Comparison of ENCODE assay signal across 24 cellular contexts in the genomic region with DNA sequence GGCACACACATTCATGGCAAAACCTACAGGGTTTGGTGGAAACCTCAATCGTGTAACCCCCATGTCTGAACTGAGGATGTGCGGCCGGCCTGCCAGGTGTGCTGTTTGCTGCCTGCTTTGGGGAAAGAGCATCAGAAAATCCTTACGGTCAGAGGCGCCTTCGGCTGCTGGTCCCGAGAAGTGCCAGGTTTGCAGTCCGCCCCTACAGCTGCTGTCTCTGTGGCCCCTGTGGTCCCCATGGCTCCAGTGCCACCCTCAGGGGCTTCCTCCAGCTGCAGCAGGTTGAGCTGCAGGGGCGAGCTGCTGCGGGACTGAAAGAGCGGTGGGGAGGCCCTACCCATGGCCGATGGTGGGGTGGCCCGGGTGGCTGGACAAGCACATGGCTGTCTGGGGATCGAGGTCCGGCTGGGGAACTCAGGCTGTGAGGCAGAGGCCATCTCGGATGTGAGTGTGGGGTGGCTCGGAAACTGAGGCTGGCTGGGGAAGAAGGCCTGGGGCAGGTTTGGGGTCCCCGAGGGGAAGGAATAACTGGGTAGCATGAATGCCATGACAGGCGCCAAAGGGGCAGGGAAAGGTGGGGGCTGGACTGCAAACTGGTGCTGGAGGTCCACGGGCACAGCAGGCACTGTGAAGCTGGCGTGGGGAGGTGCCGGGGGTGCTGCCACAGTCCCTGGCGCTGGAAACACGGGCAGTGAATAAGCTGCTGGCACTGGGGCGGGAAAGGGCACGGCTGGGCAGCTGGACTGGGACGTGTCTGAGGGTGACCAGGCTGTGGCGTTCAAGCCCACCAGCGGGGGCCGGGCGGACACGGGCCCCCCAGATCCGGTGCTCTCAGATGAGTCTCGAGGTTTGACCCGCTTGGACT.
"Had no signal": no experiment of that assay in that cellular context is flagged by ENCODE, and none has a peak within 500 bp of the region (broad histone marks: within the 10 kb centered on the region; RNA-seq: fewer than 3 reads in every experiment).

No MANE protein-coding gene starts in this region.

- H3K27me3 ChIP-seq: brain microvascular endothelial cell, cardiac muscle cell, SJCRH30 had no signal

- H3K36me3 ChIP-seq: brain microvascular endothelial cell, cardiac muscle cell had no signal

- H3K9ac ChIP-seq: SK-N-SH had no signal

- H3K27ac ChIP-seq: brain microvascular endothelial cell, cardiac muscle cell, SJCRH30 had no signal

- H3K9me3 ChIP-seq: SJCRH30, SK-N-SH had no signal

- H3K4me3 ChIP-seq: cardiac muscle cell, SJCRH30 had no signal

- H3K4me2 ChIP-seq: SK-N-SH had no signal

- DNase-seq: activated CD4-positive, alpha-beta T cell treated with anti-CD3 and anti-CD28 coated beads for 4 hours; activated CD4-positive, alpha-beta T cell treated with anti-CD3 and anti-CD28 coated beads, Interleukin-2, amount 50 U/mL, for 48 hours; activated CD8-positive, alpha-beta memory T cell treated with anti-CD3 and anti-CD28 coated beads, Interleukin-2, amount 10 ng/mL, durations not matched to agents 7 days and 5 days; activated effector memory CD4-positive, alpha-beta T cell treated with Interleukin-2 at 50 U/mL for 16 hours; activated naive CD4-positive, alpha-beta T cell; activated T-cell treated with anti-CD3 and anti-CD28 coated beads, Interleukin-2, amount 50 U/mL, for 24 hours; amygdala; brain microvascular endothelial cell; Kasumi-1; KBM-7; NCI-H1105 treated with DMSO at 0.1 percent for 48 hours; NCI-H1436 treated with DMSO at 0.1 percent for 48 hours; NCI-H187; NCI-H2081; NCI-H446; NCI-H748 treated with DMSO at 0.1 percent for 48 hours; Right ventricle myocardium superior; RPMI8226; SJCRH30; SK-N-SH; SW 1271 had no signal

- ATAC-seq: activated CD4-positive, CD25-positive, alpha-beta regulatory T cell treated with anti-CD3 and anti-CD28 coated beads, Interleukin-2, amount 50 U/mL, for 24 hours; activated CD8-positive, alpha-beta memory T cell treated with anti-CD3 and anti-CD28 coated beads, Interleukin-2, amount 10 ng/mL, durations not matched to agents 7 days and 5 days; Panc1 had no signal
